Comparison of ENCODE assay signal across 8 cellular contexts in the genomic region with DNA sequence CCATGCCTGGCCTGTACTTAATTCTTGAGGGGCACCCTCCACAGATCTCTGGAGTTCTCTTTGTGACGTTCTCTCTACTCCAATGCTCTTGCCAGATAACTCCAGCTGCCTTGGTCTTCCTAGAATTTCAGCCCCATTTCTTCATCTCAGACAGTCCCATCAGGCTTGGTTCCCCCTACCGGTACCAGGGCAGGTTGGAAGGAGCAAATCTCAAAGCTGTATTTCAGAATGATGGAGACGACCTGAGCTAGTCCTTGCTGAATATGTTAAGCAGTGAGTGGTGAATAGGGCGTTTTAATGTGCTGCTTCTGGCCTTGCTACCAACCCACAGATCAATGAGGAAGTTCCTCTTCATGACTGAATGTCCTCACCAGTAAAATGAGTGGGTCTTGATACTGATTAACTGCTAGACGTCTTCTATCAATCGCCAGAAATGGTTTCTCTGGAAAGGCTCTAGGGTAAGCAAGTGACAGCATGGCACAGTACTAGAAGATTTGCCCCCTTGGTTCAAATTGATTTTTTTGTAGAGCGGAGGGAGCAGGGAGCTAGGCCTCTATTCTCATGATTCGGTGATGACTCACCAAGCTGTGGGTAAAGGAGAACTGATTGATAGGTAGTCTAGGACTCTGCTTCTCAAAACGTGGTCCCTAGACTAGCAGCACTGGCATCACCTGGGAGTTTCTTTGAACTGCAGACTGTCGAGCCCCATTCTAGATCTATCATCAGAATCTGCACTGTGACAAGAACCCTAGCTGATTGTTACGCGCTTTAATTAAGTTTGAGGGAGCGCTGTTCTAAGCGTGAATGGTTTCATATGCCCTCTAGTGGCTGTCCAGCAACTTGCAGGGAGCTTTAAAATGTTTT.
DNase-seq lines count a peak whose midpoint lies in the region; ATAC-seq and TF ChIP-seq lines count a peak whose summit lies in the region.

No MANE protein-coding gene starts in this region.

- H3K4me1 Mint-ChIP-seq in glutamatergic neuron (ENCODE audit: low read depth, unreplicated experiment) (no peaks in the 10 kb centered on the region), progenitor cell of endocrine pancreas (ENCODE audit: low read depth) (no peaks in the 10 kb centered on the region)

- TF ChIP-seq CTCF in glutamatergic neuron (IDR thresholded peaks at IDR 0.05; ENCODE audit: partially characterized antibody, unreplicated experiment) = peak; percentile 91
- peak; percentile 97 for TF ChIP-seq CTCF in progenitor cell of endocrine pancreas (IDR thresholded peaks at IDR 0.05; ENCODE audit: unreplicated experiment)

- H3K4me3 Mint-ChIP-seq in glutamatergic neuron (ENCODE audit: unreplicated experiment) = no peak overlapping the region
- no peak overlapping the region for H3K4me3 Mint-ChIP-seq in progenitor cell of endocrine pancreas (ENCODE audit: low read depth)

- H3K27ac Mint-ChIP-seq in glutamatergic neuron (ENCODE audit: unreplicated experiment) = no peak overlapping the region
- no peak overlapping the region for H3K27ac Mint-ChIP-seq in progenitor cell of endocrine pancreas

- DNase-seq in NCI-H524 (lab: John Stamatoyannopoulos, UW) = peak; percentile 6 to 51
- DNase-seq in NCI-H524 treated with DMSO at 0.1 percent for 48 hours (lab: John Stamatoyannopoulos, UW) = no peak
- peak; percentile 77 for DNase-seq in RKO (ENCODE audit: low spot score)
- peak; percentile 10 for DNase-seq in activated effector memory CD4-positive, alpha-beta T cell treated with Interleukin-2 at 50 U/mL for 16 hours
- DNase-seq in glutamatergic neuron = peak; percentile 44
- DNase-seq in progenitor cell of endocrine pancreas (ENCODE audit: low spot score, unreplicated experiment) = no peak
- no peak for DNase-seq in epidermal melanocyte (ENCODE audit: insufficient read length, low spot score)

- peaks cover 5% of the 10 kb centered on the region for H3K36me3 Mint-ChIP-seq in glutamatergic neuron (ENCODE audit: unreplicated experiment)
- H3K36me3 Mint-ChIP-seq in progenitor cell of endocrine pancreas (ENCODE audit: insufficient read depth) = peaks cover 20% of the 10 kb centered on the region

- H3K9me3 Mint-ChIP-seq in glutamatergic neuron (ENCODE audit: unreplicated experiment) = peaks cover 3% of the 10 kb centered on the region
- peaks cover 7% of the 10 kb centered on the region for H3K9me3 Mint-ChIP-seq in progenitor cell of endocrine pancreas (ENCODE audit: low read depth)

- ATAC-seq in HG03159 (IDR thresholded peaks at IDR 0.05; ENCODE audit: unreplicated experiment) = peak; percentile 59

- H3K27me3 Mint-ChIP-seq in glutamatergic neuron (ENCODE audit: unreplicated experiment) (peaks cover 1% of the 10 kb centered on the region), progenitor cell of endocrine pancreas (no peaks in the 10 kb centered on the region)

Comparison
In these comparisons a context has a peak if more than half of its experiments do, and no peak if none do; other contexts are left out.
1. DNase-seq: peak in NCI-H524 (2 of 2), RKO (single experiment), activated effector memory CD4-positive, alpha-beta T cell treated with Interleukin-2 at 50 U/mL for 16 hours (single experiment) and glutamatergic neuron (single experiment); none in NCI-H524 treated with DMSO at 0.1 percent for 48 hours (single experiment), progenitor cell of endocrine pancreas (single experiment) and epidermal melanocyte (single experiment).